Comparison of ENCODE assay signal across 2 cellular contexts in genomic region chr12:32402170-32402569, GRCh38.
TF ChIP-seq lines count a peak whose summit lies in the region.

No MANE protein-coding gene starts in this region.

TF ChIP-seq in HEK293, 187 proteins besides CTCF, POLR2A, EP300 and RAD21 (continued from another document):
- TF ChIP-seq PRDM2 (tag by site-specific recombination; IDR thresholded peaks at IDR 0.05; ENCODE audit: borderline replicate concordance) = no peak
- TF ChIP-seq REST (tag by site-specific recombination; IDR thresholded peaks at IDR 0.05) = no peak
- TF ChIP-seq ZNF121 (tag by site-specific recombination; IDR thresholded peaks at IDR 0.05) = peak; percentile 93
- TF ChIP-seq ZNF561 (tag by site-specific recombination; IDR thresholded peaks at IDR 0.05; ENCODE audit: borderline replicate concordance) = no peak

TF ChIP-seq in K562, 482 proteins besides CTCF, POLR2A, EP300 and RAD21 (continued from another document):
- no peak for TF ChIP-seq MLX (CRISPR knock-in tag; conservative IDR thresholded peaks at IDR 0.05)
- TF ChIP-seq BRD9 (IDR thresholded peaks at IDR 0.05; ENCODE audit: low read depth, partially characterized antibody) = no peak
- no peak for TF ChIP-seq KLF6 (CRISPR knock-in tag; IDR thresholded peaks at IDR 0.05; ENCODE audit: borderline replicate concordance)
- TF ChIP-seq RBM25 (IDR thresholded peaks at IDR 0.05; ENCODE audit: low read depth, low read length, severe bottlenecking) = peak; percentile 8
- TF ChIP-seq EP400 (IDR thresholded peaks at IDR 0.05) = no peak
- no peak for TF ChIP-seq BRF1 (IDR thresholded peaks at IDR 0.05; ENCODE audit: borderline replicate concordance, extremely low read depth, insufficient read length)
- no peak for TF ChIP-seq NR4A1 (CRISPR knock-in tag; IDR thresholded peaks at IDR 0.05)
- TF ChIP-seq NR4A1 (tag; IDR thresholded peaks at IDR 0.05) = no peak
- peak; percentile 67; the same call in 1 of the 2 replicates for TF ChIP-seq ZNF121 (CRISPR knock-in tag; conservative IDR thresholded peaks at IDR 0.05)
TF ChIP-seq in K562: peak in this region for 2.
